Comparison of ENCODE assay signal across 16 cellular contexts in genomic region chr3:168885028-168885427, GRCh38.
DNase-seq lines count a peak whose midpoint lies in the region; ATAC-seq, FAIRE-seq and TF ChIP-seq lines count a peak whose summit lies in the region.
"Had no signal": no experiment of that assay in that cellular context is flagged by ENCODE, and none has a peak within 500 bp of the region (broad histone marks: within the 10 kb centered on the region; RNA-seq: fewer than 3 reads in every experiment).

No MANE protein-coding gene starts in this region.

- H3K36me3 Mint-ChIP-seq in HFFc6 (ENCODE audit: low read depth) (no peaks in the 10 kb centered on the region), Caco-2 (ENCODE audit: insufficient read depth, unreplicated experiment) (no peaks in the 10 kb centered on the region)
- H3K36me3 Mint-ChIP-seq: activated naive CD4-positive, alpha-beta T cell treated with anti-CD3 and anti-CD28 coated beads, Interleukin-2, amount 50 U/mL, for 72 hours; naive B cell had no signal

- peak overlapping the region in 1 of 2 experiments; percentile 42; a peak in 1 of 6 replicates for H3K27ac ChIP-seq in A549

- H3K27ac Mint-ChIP-seq in HFFc6 (peak overlapping the region; percentile 98), Caco-2 (ENCODE audit: unreplicated experiment) (no peak overlapping the region)
- H3K27ac Mint-ChIP-seq: activated naive CD4-positive, alpha-beta T cell treated with anti-CD3 and anti-CD28 coated beads, Interleukin-2, amount 50 U/mL, for 72 hours; naive B cell had no signal

- no peak for TF ChIP-seq EP300 in A549 (IDR thresholded peaks at IDR 0.05)

- POLR2A ChIA-PET in A549 (lab: Yijun Ruan, JAX) (no interaction called here), Caco-2 (lab: Charles Lee) (no interaction called here)

- CTCF ChIA-PET in A549 (lab: Yijun Ruan, JAX) = no interaction called here
- CTCF ChIA-PET in Caco-2 (lab: Charles Lee) = no interaction called here

- no peak for TF ChIP-seq POLR2A in A549 (IDR thresholded peaks at IDR 0.05; ENCODE audit: low read length)

- H3K4me1 Mint-ChIP-seq in HFFc6 (ENCODE audit: low read depth) = peaks cover 69% of the 10 kb centered on the region
- peaks cover 11% of the 10 kb centered on the region for H3K4me1 Mint-ChIP-seq in Caco-2 (ENCODE audit: low read depth, unreplicated experiment)
- H3K4me1 Mint-ChIP-seq: naive B cell had no signal

- no peak for TF ChIP-seq RAD21 in A549 (conservative IDR thresholded peaks at IDR 0.05 in 1 of 2, IDR thresholded peaks at IDR 0.05 in 1 of 2)

- no peaks in the 10 kb centered on the region for H3K9me3 ChIP-seq in A549
- no peaks in the 10 kb centered on the region for H3K9me3 ChIP-seq in Caco-2

- H3K4me3 ChIP-seq in A549 = no peak overlapping the region
- no peak overlapping the region for H3K4me3 ChIP-seq in Caco-2 (ENCODE audit: low read depth, low read length)

- no peak for FAIRE-seq in A549 (lab: Jason Lieb, UNC)

- WGBS in A549 (ENCODE audit: missing lambda C conversion rate) = 4% methylated on average over 2 of the region's 2 CpGs

- no peak for TF ChIP-seq CTCF in A549 (IDR thresholded peaks at IDR 0.05)
- no peak for TF ChIP-seq CTCF in HFFc6 (IDR thresholded peaks at IDR 0.05)
- no peak for TF ChIP-seq CTCF in Caco-2 (IDR thresholded peaks at IDR 0.05; ENCODE audit: insufficient read depth in 1 of 2, low read depth in 1 of 2, low read length in 1 of 2, severe bottlenecking in 1 of 2, unreplicated experiment in 1 of 2)

- H3K4me1 ChIP-seq in A549 = 0 out of 3 replicates have a peak, but pooled peaks cover 3% of the 10 kb centered on the region
- peaks cover 13% of the 10 kb centered on the region for H3K4me1 ChIP-seq in Caco-2

- H3K4me3 Mint-ChIP-seq in HFFc6 (peak overlapping the region; percentile 73), Caco-2 (ENCODE audit: unreplicated experiment) (no peak overlapping the region)
- H3K4me3 Mint-ChIP-seq: naive B cell had no signal

- no TSS peak for BruUV-seq in Caco-2 (replicated peaks; lab: Mats Ljungman, UMichigan)

- H3K27me3 Mint-ChIP-seq in HFFc6 (ENCODE audit: insufficient read depth) = no peaks in the 10 kb centered on the region
- no peaks in the 10 kb centered on the region for H3K27me3 Mint-ChIP-seq in Caco-2 (ENCODE audit: insufficient read depth, unreplicated experiment)
- H3K27me3 Mint-ChIP-seq: naive B cell had no signal

- no peaks in the 10 kb centered on the region for H3K9me3 Mint-ChIP-seq in HFFc6
- no peaks in the 10 kb centered on the region for H3K9me3 Mint-ChIP-seq in Caco-2 (ENCODE audit: unreplicated experiment)
- H3K9me3 Mint-ChIP-seq: activated naive CD4-positive, alpha-beta T cell treated with anti-CD3 and anti-CD28 coated beads, Interleukin-2, amount 50 U/mL, for 72 hours; naive B cell had no signal

- no peaks in the 10 kb centered on the region for H3K36me3 ChIP-seq in Caco-2 (ENCODE audit: control insufficient read depth, insufficient read depth, low read length)

- H3K4me2 ChIP-seq in A549 = peak overlapping the region; percentile 30; the same call in 1 of the 3 replicates

- ATAC-seq in A549 = peak in 1 of 2 experiments; percentile 75; a peak in 3 of 6 replicates
- ATAC-seq in HG02571 (IDR thresholded peaks at IDR 0.05; ENCODE audit: unreplicated experiment) = no peak
- ATAC-seq: activated naive CD4-positive, alpha-beta T cell treated with anti-CD3 and anti-CD28 coated beads, Interleukin-2, amount 50 U/mL, for 72 hours had no signal

- intact Hi-C loops in Caco-2 (cut with micrococcal nuclease; ENCODE audit: unreplicated experiment) = no loop called here

- DNase-seq in A549 (ENCODE audit: low read depth in 1 of 2, low spot score in 1 of 2) = peak in 1 of 2 experiments; percentile 29
- peak; percentile 92 for DNase-seq in HFFc6
- DNase-seq in astrocyte of the hippocampus (ENCODE audit: low read depth, low spot score) = peak; percentile 70
- peak; percentile 1 for DNase-seq in hepatic stellate cell (ENCODE audit: low spot score)
- no peak for DNase-seq in Caco-2
- no peak for DNase-seq in DMS153 (lab: John Stamatoyannopoulos, UW)
- no peak for DNase-seq in GM19240 (ENCODE audit: insufficient read length, low spot score)
- DNase-seq: activated CD4-positive, alpha-beta T cell treated with anti-CD3 and anti-CD28 coated beads for 4 hours; cerebellar nuclear complex; hippocampal formation; left ventricle myocardium superior; naive B cell; SHP77; T-helper 2 cell had no signal

- H3K27me3 ChIP-seq in Caco-2 (replicated peaks; ENCODE audit: control insufficient read depth, insufficient read depth, low read length) = no peaks in the 10 kb centered on the region

TF ChIP-seq in A549, 52 proteins besides CTCF, POLR2A, EP300 and RAD21:
- TF ChIP-seq ESRRA (IDR thresholded peaks at IDR 0.05; ENCODE audit: borderline replicate concordance, low read length) = no peak
- TF ChIP-seq ZNF302 (CRISPR knock-in tag; IDR thresholded peaks at IDR 0.05) = no peak
- TF ChIP-seq ZSCAN20 (CRISPR knock-in tag; IDR thresholded peaks at IDR 0.05) = no peak
- TF ChIP-seq HDAC2 (IDR thresholded peaks at IDR 0.05) = no peak
- no peak for TF ChIP-seq RFX5 (IDR thresholded peaks at IDR 0.05)
- TF ChIP-seq HMGXB4 (CRISPR knock-in tag; IDR thresholded peaks at IDR 0.05; ENCODE audit: borderline replicate concordance) = no peak
- TF ChIP-seq MAX (IDR thresholded peaks at IDR 0.05) = no peak
- no peak for TF ChIP-seq MAZ (IDR thresholded peaks at IDR 0.05; ENCODE audit: borderline replicate concordance, low read depth, low read length)

Comparison
In these comparisons a context has a peak if more than half of its experiments do, and no peak if none do; other contexts are left out.
1. DNase-seq: peak in HFFc6 (single experiment), astrocyte of the hippocampus (single experiment) and hepatic stellate cell (single experiment); none in Caco-2 (0 of 2), DMS153 (single experiment) and GM19240 (single experiment).